Comparison of ENCODE assay signal across 12 cellular contexts in the genomic region with DNA sequence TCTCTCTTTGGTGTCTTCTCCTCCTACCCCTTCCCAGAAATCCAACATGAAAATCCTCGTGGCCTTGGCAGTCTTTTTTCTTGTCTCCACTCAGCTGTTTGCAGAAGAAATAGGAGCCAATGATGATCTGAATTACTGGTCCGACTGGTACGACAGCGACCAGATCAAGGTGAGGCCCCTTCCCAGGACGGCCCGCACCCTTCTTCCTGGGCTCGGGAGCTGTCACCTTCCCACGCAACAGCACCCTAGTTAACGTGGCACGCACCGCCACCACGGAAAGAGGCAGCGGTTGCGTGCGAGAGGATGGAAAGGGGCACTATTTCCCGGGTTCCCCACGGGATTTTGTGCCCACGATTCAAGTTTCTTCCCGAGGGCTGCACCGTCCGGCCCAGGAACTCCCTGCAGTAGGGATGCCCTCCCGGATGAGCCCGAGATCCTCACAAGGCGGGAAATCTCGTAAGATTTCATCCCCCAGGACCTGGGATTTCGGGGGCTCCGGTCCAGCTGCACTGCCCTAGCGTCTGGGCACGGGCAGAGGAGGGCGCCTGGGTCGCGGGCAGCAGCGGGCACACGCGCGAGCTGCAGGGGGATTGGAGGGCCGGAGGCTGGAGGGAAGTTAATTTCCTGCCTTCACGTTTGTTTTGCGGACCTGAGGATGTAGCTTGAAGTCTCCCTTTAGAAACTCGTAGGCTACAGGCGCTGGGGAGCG. TPM values are rescaled to one million over a fixed set of nuclear protein-coding genes. Genes with fewer than 3 reads are reported as not detected.
A peak's percentile ranks its signal among the peaks of the same experiment; 100 is the strongest.
DNase-seq lines count a peak whose midpoint lies in the region; ATAC-seq and TF ChIP-seq lines count a peak whose summit lies in the region.
"Had no signal": no experiment of that assay in that cellular context is flagged by ENCODE, and none has a peak within 500 bp of the region (broad histone marks: within the 10 kb centered on the region; RNA-seq: fewer than 3 reads in every experiment).

No MANE protein-coding gene starts in this region.

- POLR2A ChIA-PET in Panc1 (lab: Charles Lee), result no interaction called here

- no TSS peak for BruUV-seq in Calu3 (replicated peaks; lab: Mats Ljungman, UMichigan)
- no TSS peak for BruUV-seq in Panc1 (replicated peaks; lab: Mats Ljungman, UMichigan)

- H3K27me3 Mint-ChIP-seq in Calu3 (ENCODE audit: unreplicated experiment) (peaks cover 18% of the 10 kb centered on the region), glutamatergic neuron (ENCODE audit: unreplicated experiment) (peaks cover 14% of the 10 kb centered on the region), osteocyte (ENCODE audit: unreplicated experiment) (peaks cover 69% of the 10 kb centered on the region)

- peak overlapping the region in 1 of 2 experiments; percentile 17; a peak in 1 of 4 replicates for H3K4me3 ChIP-seq in Panc1 (ENCODE audit: low read depth in 2 of 2, low read length in 2 of 2)

- H3K27ac ChIP-seq in Panc1 (ENCODE audit: low read length), result no peak overlapping the region

- in situ Hi-C loops in Panc1 (cut with HindIII; ENCODE audit: low pct_unique_long_range_greater_than_20kb, low sequenced_read_pairs), result no loop called here

- TF ChIP-seq CTCF in Calu3 (IDR thresholded peaks at IDR 0.05; ENCODE audit: unreplicated experiment) (no peak), Panc1 (IDR thresholded peaks at IDR 0.05) (no peak), glutamatergic neuron (IDR thresholded peaks at IDR 0.05; ENCODE audit: partially characterized antibody, unreplicated experiment) (no peak), osteocyte (IDR thresholded peaks at IDR 0.05) (no peak)

- H3K27ac Mint-ChIP-seq in Calu3 (ENCODE audit: unreplicated experiment), result no peak overlapping the region
- H3K27ac Mint-ChIP-seq in glutamatergic neuron (ENCODE audit: unreplicated experiment), result peak overlapping the region; percentile 16
- H3K27ac Mint-ChIP-seq in osteocyte (ENCODE audit: unreplicated experiment), result no peak overlapping the region

- no peaks in the 10 kb centered on the region for H3K36me3 ChIP-seq in Panc1 (ENCODE audit: control insufficient read depth, insufficient read depth, low read length)

- H3K36me3 Mint-ChIP-seq in Calu3 (ENCODE audit: insufficient read depth, unreplicated experiment) (peaks cover 7% of the 10 kb centered on the region), glutamatergic neuron (ENCODE audit: unreplicated experiment) (no peaks in the 10 kb centered on the region), osteocyte (ENCODE audit: unreplicated experiment) (no peaks in the 10 kb centered on the region)

- H3K4me1 ChIP-seq in Panc1 (ENCODE audit: control insufficient read depth, insufficient read depth, low read length), result no peaks in the 10 kb centered on the region

- H3K4me1 Mint-ChIP-seq in Calu3 (ENCODE audit: low read depth, unreplicated experiment) (no peaks in the 10 kb centered on the region), glutamatergic neuron (ENCODE audit: low read depth, unreplicated experiment) (peaks cover 12% of the 10 kb centered on the region), osteocyte (ENCODE audit: unreplicated experiment) (peaks cover 26% of the 10 kb centered on the region)

- intact Hi-C loops in Calu3 (cut with micrococcal nuclease; ENCODE audit: unreplicated experiment) (loop anchor here (10.0 kb wide), 1 partner anchor 128 kb away; no protein-coding TSS in a partner anchor), Panc1 (cut with micrococcal nuclease; ENCODE audit: unreplicated experiment) (no loop called here)

- no peaks in the 10 kb centered on the region for H3K9me3 Mint-ChIP-seq in Calu3 (ENCODE audit: low read depth, unreplicated experiment)
- peaks cover 6% of the 10 kb centered on the region for H3K9me3 Mint-ChIP-seq in glutamatergic neuron (ENCODE audit: unreplicated experiment)
- H3K9me3 Mint-ChIP-seq in osteocyte (ENCODE audit: unreplicated experiment), result no peaks in the 10 kb centered on the region

- ATAC-seq in Panc1 (peak; percentile 71), HG03196 (IDR thresholded peaks at IDR 0.05; ENCODE audit: unreplicated experiment) (no peak)

- DNase-seq in Calu3 (no peak), Panc1 (ENCODE audit: low read depth, low spot score) (no peak), glutamatergic neuron (peak; percentile 19), osteocyte (ENCODE audit: extremely low spot score, unreplicated experiment) (no peak), mucosa of gallbladder (ENCODE audit: low spot score) (no peak), NCI-H1694 (lab: John Stamatoyannopoulos, UW) (no peak)
- DNase-seq in effector CD8-positive, alpha-beta T cell (lab: John Stamatoyannopoulos, UW), result no peak
- DNase-seq: activated CD4-positive, CD25-positive, alpha-beta regulatory T cell treated with anti-CD3 and anti-CD28 coated beads, Interleukin-2, amount 50 U/mL, for 72 hours; KBM-7; NCI-H345; Right ventricle myocardium superior had no signal

- CTCF ChIA-PET in Calu3 (lab: Charles Lee), result no interaction called here
- CTCF ChIA-PET in Panc1 (lab: Charles Lee), result no interaction called here

- H3K4me3 Mint-ChIP-seq in Calu3 (ENCODE audit: low read depth, unreplicated experiment) (peak overlapping the region; percentile 63), glutamatergic neuron (ENCODE audit: unreplicated experiment) (peak overlapping the region; percentile 84), osteocyte (ENCODE audit: unreplicated experiment) (peak overlapping the region; percentile 52)

- H3K27me3 ChIP-seq in Panc1 (ENCODE audit: control insufficient read depth, insufficient read depth, low read length), result peaks cover 38% of the 10 kb centered on the region

- no peaks in the 10 kb centered on the region for H3K9me3 ChIP-seq in Panc1 (ENCODE audit: control insufficient read depth, insufficient read depth, low read depth, low read length)

RNA-seq across cellular contexts. Expression of gene TAC1, which starts 0.8 kb away (rescaled TPM):
- 0.80 and 2.8 TPM in 2 replicates for total RNA-seq in Calu3 (2022)
- total RNA-seq in Panc1 (2021; ENCODE audit: unreplicated experiment), result 0.13 TPM
- not detected for polyA plus RNA-seq in Panc1 (2012; ENCODE audit: insufficient read length)
- 12.1 TPM for total RNA-seq in glutamatergic neuron (ENCODE audit: unreplicated experiment)
- total RNA-seq in osteocyte, result not detected in 2 replicates
- total RNA-seq in mucosa of gallbladder, result 5.2 TPM
- total RNA-seq: Right ventricle myocardium superior had no signal
